In the genomic region with DNA sequence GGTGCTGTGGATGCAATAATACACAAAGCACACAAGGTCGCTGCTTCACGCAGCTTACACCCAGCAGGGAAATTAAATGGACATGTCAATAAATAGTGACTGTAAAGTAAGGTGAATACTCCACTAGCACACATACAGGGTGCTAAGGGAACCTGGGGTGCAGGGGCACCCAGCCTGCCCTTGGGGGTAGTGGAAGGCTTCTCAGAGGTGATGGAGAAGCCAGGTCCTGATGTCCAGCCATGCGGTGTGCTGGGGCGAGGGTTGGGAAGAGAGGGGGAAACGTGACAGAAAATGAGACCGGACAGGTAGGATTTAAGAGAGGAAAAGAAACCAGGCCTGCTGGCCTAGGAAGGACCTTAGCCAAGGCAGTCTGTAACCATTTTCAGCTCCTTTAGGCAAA, we compare ENCODE assay signal across 27 cellular contexts.
DNase-seq lines count a peak whose midpoint lies in the region; FAIRE-seq and TF ChIP-seq lines count a peak whose summit lies in the region.
"Had no signal": no experiment of that assay in that cellular context is flagged by ENCODE, and none has a peak within 500 bp of the region (broad histone marks: within the 10 kb centered on the region; RNA-seq: fewer than 3 reads in every experiment).

No MANE protein-coding gene starts in this region.

- no peak overlapping the region for H3K4me3 Mint-ChIP-seq in astrocyte (ENCODE audit: unreplicated experiment)
- no peak overlapping the region for H3K4me3 Mint-ChIP-seq in nephron
- H3K4me3 Mint-ChIP-seq in type B pancreatic cell: no peak overlapping the region
- H3K4me3 Mint-ChIP-seq in T-helper 2 cell treated with Interferon-gamma antibody and Interleukin-4, amounts not matched to agents 5 μg/mL and 100 μg/mL, for 36 hours: no peak overlapping the region
- H3K4me3 Mint-ChIP-seq: CD4-positive, alpha-beta T cell had no signal

- TF ChIP-seq CTCF in astrocyte (IDR thresholded peaks at IDR 0.05; ENCODE audit: insufficient read depth, low read depth, low read length) (no peak), nephron (IDR thresholded peaks at IDR 0.05; ENCODE audit: unreplicated experiment in 3 of 3) (no peak), type B pancreatic cell (conservative IDR thresholded peaks at IDR 0.05) (no peak)

- no peak overlapping the region for H2BK5ac ChIP-seq in trophoblast cell (ENCODE audit: low read depth, low read length, poor library complexity)

- H3K4me2 ChIP-seq in BLaER1 (peak overlapping the region; percentile 87), astrocyte (ENCODE audit: low read length) (no peak overlapping the region), trophoblast cell (ENCODE audit: low read length) (no peak overlapping the region)

- H3K18ac ChIP-seq in trophoblast cell (ENCODE audit: low read length): no peak overlapping the region

- no peaks in the 10 kb centered on the region for H3K79me1 ChIP-seq in trophoblast cell (ENCODE audit: low read length)

- H4K20me1 ChIP-seq in BLaER1: no peaks in the 10 kb centered on the region
- H4K20me1 ChIP-seq in astrocyte (ENCODE audit: insufficient read depth, low read length): no peaks in the 10 kb centered on the region

- H3K9ac ChIP-seq in BLaER1 (peak overlapping the region; percentile 50; the same call in 1 of the 2 replicates), astrocyte (ENCODE audit: low read length) (no peak overlapping the region), trophoblast cell (ENCODE audit: low read length) (no peak overlapping the region)

- H3K36me3 ChIP-seq in BLaER1 (no peaks in the 10 kb centered on the region), astrocyte (ENCODE audit: insufficient read depth, low read length) (no peaks in the 10 kb centered on the region), trophoblast cell (ENCODE audit: control insufficient read depth in 1 of 2, insufficient read depth in 2 of 2, low read length in 2 of 2) (no peaks in the 10 kb centered on the region)
- H3K36me3 ChIP-seq: BE2C had no signal

- H2AFZ ChIP-seq in astrocyte (ENCODE audit: low read depth, low read length) (no peak overlapping the region), trophoblast cell (ENCODE audit: insufficient read depth, low read length, poor library complexity) (no peak overlapping the region)

- peaks cover 5% of the 10 kb centered on the region; the same call in 1 of the 2 replicates for H3K9me3 ChIP-seq in BLaER1
- no peaks in the 10 kb centered on the region for H3K9me3 ChIP-seq in astrocyte (ENCODE audit: insufficient read depth, low read depth, low read length)
- peaks cover 3% of the 10 kb centered on the region for H3K9me3 ChIP-seq in trophoblast cell (ENCODE audit: insufficient read depth, low read depth, low read length)
- H3K9me3 ChIP-seq: BE2C had no signal

- no peak overlapping the region for H4K12ac ChIP-seq in trophoblast cell (ENCODE audit: low read depth, low read length)

- no peaks in the 10 kb centered on the region for H3K27me3 ChIP-seq in BLaER1
- H3K27me3 ChIP-seq in astrocyte (ENCODE audit: insufficient read depth, low read length): peaks cover 3% of the 10 kb centered on the region
- H3K27me3 ChIP-seq in trophoblast cell (ENCODE audit: insufficient read depth, low read length): peaks cover 6% of the 10 kb centered on the region
- H3K27me3 ChIP-seq: BE2C had no signal

- H3K27ac Mint-ChIP-seq in astrocyte (ENCODE audit: unreplicated experiment) (peak overlapping the region; percentile 26), nephron (peak overlapping the region in 2 of 3 experiments; percentile 63 to 91), type B pancreatic cell (no peak overlapping the region)
- no peak overlapping the region for H3K27ac Mint-ChIP-seq in T-helper 2 cell treated with Interferon-gamma antibody and Interleukin-4, amounts not matched to agents 5 μg/mL and 100 μg/mL, for 36 hours
- H3K27ac Mint-ChIP-seq: CD4-positive, alpha-beta T cell had no signal

- DNase-seq in astrocyte (ENCODE audit: low read depth) (no peak), type B pancreatic cell (ENCODE audit: extremely low spot score, unreplicated experiment) (peak; percentile 32), trophoblast cell (no peak), EL (no peak), NCI-H446 (lab: John Stamatoyannopoulos, UW) (no peak)
- DNase-seq in T-helper 2 cell treated with Interferon-gamma antibody and Interleukin-4, amounts not matched to agents 5 μg/mL and 100 μg/mL, for 36 hours (ENCODE audit: low spot score): no peak
- DNase-seq: 8988T; ACHN; BE2C; CD4-positive, alpha-beta T cell; Kasumi-1; NCI-H1092 treated with DMSO at 0.1 percent for 48 hours; NCI-H1436; NCI-H187; NCI-H2081 treated with DMSO at 0.1 percent for 48 hours; NCI-H2171 treated with DMSO at 0.1 percent for 48 hours; NCI-H345; NCI-H524; NCI-H774; NK-92 treated with Interleukin-12 subunit alpha and Interleukin-12 subunit beta, amount 100 ng/mL, for 24 hours; RPMI8226; SHP77 had no signal

- no peak overlapping the region for H3K23ac ChIP-seq in trophoblast cell (ENCODE audit: low read length)

- H2BK120ac ChIP-seq in trophoblast cell (ENCODE audit: insufficient read depth, low read length, poor library complexity): no peak overlapping the region

- H3K4me3 ChIP-seq in BLaER1 (no peak overlapping the region), astrocyte (ENCODE audit: insufficient read depth, low read depth, low read length) (no peak overlapping the region), trophoblast cell (ENCODE audit: low read depth, low read length) (no peak overlapping the region)
- H3K4me3 ChIP-seq: K562 had no signal

- no peak overlapping the region for H2AK5ac ChIP-seq in trophoblast cell (ENCODE audit: low read length)

- H3K14ac ChIP-seq in trophoblast cell (ENCODE audit: low read length): no peak overlapping the region

- H3K27ac ChIP-seq in BLaER1 (peak overlapping the region; percentile 84), astrocyte (ENCODE audit: low read depth, low read length) (no peak overlapping the region), trophoblast cell (ENCODE audit: low read depth, low read length) (no peak overlapping the region)

- H3K4me1 ChIP-seq in BLaER1: peaks cover 89% of the 10 kb centered on the region
- peaks cover 16% of the 10 kb centered on the region for H3K4me1 ChIP-seq in astrocyte (ENCODE audit: insufficient read depth, low read length)
- H3K4me1 ChIP-seq in trophoblast cell (ENCODE audit: control insufficient read depth in 1 of 2, insufficient read depth in 2 of 2, low read length in 2 of 2): peaks cover 6 to 7% of the 10 kb centered on the region in 2 experiments
- H3K4me1 ChIP-seq: BE2C had no signal

- H3K79me2 ChIP-seq in astrocyte (ENCODE audit: insufficient read depth, low read length) (no peaks in the 10 kb centered on the region), trophoblast cell (ENCODE audit: control insufficient read depth, insufficient read depth, low read length, poor library complexity) (no peaks in the 10 kb centered on the region)

- H2BK12ac ChIP-seq in trophoblast cell (ENCODE audit: low read length): no peak overlapping the region

- H3K4me1 Mint-ChIP-seq in astrocyte (ENCODE audit: low read depth, unreplicated experiment) (peaks cover 40% of the 10 kb centered on the region), nephron (peaks cover 54% of the 10 kb centered on the region), type B pancreatic cell (ENCODE audit: unreplicated experiment) (peaks cover 39% of the 10 kb centered on the region)
- H3K4me1 Mint-ChIP-seq in T-helper 2 cell treated with Interferon-gamma antibody and Interleukin-4, amounts not matched to agents 5 μg/mL and 100 μg/mL, for 36 hours (ENCODE audit: low read depth): no peaks in the 10 kb centered on the region

- H3K27me3 Mint-ChIP-seq in astrocyte (ENCODE audit: low read depth, unreplicated experiment) (peaks cover 25% of the 10 kb centered on the region), nephron (ENCODE audit: low read depth) (peaks cover 19% of the 10 kb centered on the region), type B pancreatic cell (peaks cover 12% of the 10 kb centered on the region)
- H3K27me3 Mint-ChIP-seq in T-helper 2 cell treated with Interferon-gamma antibody and Interleukin-4, amounts not matched to agents 5 μg/mL and 100 μg/mL, for 36 hours (ENCODE audit: low read depth): no peaks in the 10 kb centered on the region

- peaks cover 7% of the 10 kb centered on the region for H3K9me3 Mint-ChIP-seq in astrocyte (ENCODE audit: unreplicated experiment)
- H3K9me3 Mint-ChIP-seq in nephron: peaks cover 3% of the 10 kb centered on the region
- no peaks in the 10 kb centered on the region for H3K9me3 Mint-ChIP-seq in type B pancreatic cell
- H3K9me3 Mint-ChIP-seq in T-helper 2 cell treated with Interferon-gamma antibody and Interleukin-4, amounts not matched to agents 5 μg/mL and 100 μg/mL, for 36 hours: no peaks in the 10 kb centered on the region
- H3K9me3 Mint-ChIP-seq: CD4-positive, alpha-beta T cell had no signal

- FAIRE-seq in astrocyte (lab: Jason Lieb, UNC): no peak
- FAIRE-seq: D721Med, H54, K562 had no signal

- no peak overlapping the region for H3K4ac ChIP-seq in trophoblast cell (ENCODE audit: low read depth, low read length)

- H3K36me3 Mint-ChIP-seq in astrocyte (ENCODE audit: low read depth, unreplicated experiment) (peaks cover 8% of the 10 kb centered on the region), nephron (ENCODE audit: low read depth) (no peaks in the 10 kb centered on the region), type B pancreatic cell (no peaks in the 10 kb centered on the region)
- no peaks in the 10 kb centered on the region for H3K36me3 Mint-ChIP-seq in T-helper 2 cell treated with Interferon-gamma antibody and Interleukin-4, amounts not matched to agents 5 μg/mL and 100 μg/mL, for 36 hours (ENCODE audit: low read depth)

- no peak overlapping the region for H4K8ac ChIP-seq in trophoblast cell (ENCODE audit: low read depth, low read length)

- no CpG with 5 or more reads among the region's 6 CpGs for WGBS in trophoblast cell (ENCODE audit: extremely low coverage, insufficient coverage, insufficient read length)

- H4K91ac ChIP-seq in trophoblast cell (ENCODE audit: low read depth, low read length): no peak overlapping the region

Comparison
In these comparisons a context has a peak if more than half of its experiments do, and no peak if none do; other contexts are left out.
1. H3K27ac Mint-ChIP-seq: peak in astrocyte (single experiment) and nephron (2 of 3); none in type B pancreatic cell (single experiment) and T-helper 2 cell treated with Interferon-gamma antibody and Interleukin-4, amounts not matched to agents 5 μg/mL and 100 μg/mL, for 36 hours (single experiment).